ENCODE assay signal across 10 cellular contexts in genomic region chr17:58330544-58330996, GRCh38. TPM values are rescaled to one million over a fixed set of nuclear protein-coding genes. Genes with fewer than 3 reads are reported as not detected.
DNase-seq lines count a peak whose midpoint lies in the region; ATAC-seq, FAIRE-seq and TF ChIP-seq lines count a peak whose summit lies in the region.
"Had no signal": no experiment of that assay in that cellular context is flagged by ENCODE, and none has a peak within 500 bp of the region (broad histone marks: within the 10 kb centered on the region; RNA-seq: fewer than 3 reads in every experiment).

No MANE protein-coding gene starts in this region.

- H3K4me3 ChIP-seq in coronary artery (peak overlapping the region; percentile 61), small intestine (ENCODE audit: low read depth in 1 of 2, low read length in 2 of 2) (peak overlapping the region; percentile 52 to 67)
- H3K4me3 ChIP-seq: GM23248 had no signal

- peak overlapping the region; percentile 100 for H3K27ac Mint-ChIP-seq in T-helper 17 cell

- peak overlapping the region; percentile 100 for H3K4me3 Mint-ChIP-seq in T-helper 17 cell

- H3K27me3 Mint-ChIP-seq in T-helper 17 cell: no peaks in the 10 kb centered on the region

- no peaks in the 10 kb centered on the region for H3K4me1 ChIP-seq in small intestine (ENCODE audit: control insufficient read depth in 2 of 2, insufficient read depth in 1 of 2, low read depth in 1 of 2, low read length in 1 of 2)

- H3K27ac ChIP-seq in coronary artery (peak overlapping the region in 1 of 2 donors; percentile 80), small intestine (ENCODE audit: low read depth in 1 of 2, low read length in 1 of 2) (peak overlapping the region in 1 of 2 donors; percentile 76)
- H3K27ac ChIP-seq: GM23248 had no signal

- no peaks in the 10 kb centered on the region for H3K9me3 ChIP-seq in T-helper 17 cell (ENCODE audit: control insufficient read depth, low read length, poor library complexity, severe bottlenecking)
- H3K9me3 ChIP-seq in small intestine (ENCODE audit: control insufficient read depth, low read depth): no peaks in the 10 kb centered on the region

- peaks cover 27% of the 10 kb centered on the region for H3K36me3 Mint-ChIP-seq in T-helper 17 cell (ENCODE audit: low read depth)

- DNase-seq in GF-D8 (lab: John Stamatoyannopoulos, UW) (peak; percentile 60), T-helper 17 cell (no peak), coronary artery (ENCODE audit: low spot score) (no peak), small intestine (no peak), occipital lobe (lab: John Stamatoyannopoulos, UW) (no peak), SK-N-DZ (ENCODE audit: low spot score) (no peak)
- DNase-seq in effector CD8-positive, alpha-beta T cell (lab: John Stamatoyannopoulos, UW): no peak
- DNase-seq: GM23248 had no signal

- no peak for TF ChIP-seq CTCF in coronary artery (IDR thresholded peaks at IDR 0.05)

- peaks cover 69% of the 10 kb centered on the region for H3K4me1 Mint-ChIP-seq in T-helper 17 cell

- no peak for FAIRE-seq in small intestine (lab: Jason Lieb, UNC)
- FAIRE-seq: keratinocyte had no signal

- H3K36me3 ChIP-seq in small intestine (ENCODE audit: control insufficient read depth in 2 of 2, insufficient read depth in 2 of 2, low read length in 2 of 2): no peaks in the 10 kb centered on the region

- no peak for ATAC-seq in T-helper 17 cell
- no peak for ATAC-seq in HG03460 (IDR thresholded peaks at IDR 0.05; ENCODE audit: unreplicated experiment)

- 75 to 87% (median 78%) methylated on average over 10 of the region's 10 CpGs for WGBS in small intestine, 3 donors

- H3K27me3 ChIP-seq in small intestine (ENCODE audit: control insufficient read depth in 2 of 2, insufficient read depth in 2 of 2, low read length in 2 of 2): no peaks in the 10 kb centered on the region

RNA-seq across cellular contexts. Expression of gene TSPOAP1, which starts 2.0 kb away (rescaled TPM):
- 10 to 100 TPM; 30.5 to 32.8 TPM for total RNA-seq in T-helper 17 cell
- 1 to 10 TPM in 2 of 3 donors, under 1 TPM in 1; 0.89 to 3.1 (median 2.2) TPM for polyA plus RNA-seq in small intestine
- 30.1 TPM for total RNA-seq in occipital lobe
- polyA plus RNA-seq in SK-N-DZ (2014; cell fraction: cytosol; rRNA removed): 11.4 and 23.2 TPM in 2 replicates
- 65.5 and 69.6 TPM in 2 replicates for polyA plus RNA-seq in SK-N-DZ (2014; cell fraction: nucleus; rRNA removed)

RNA-seq across cellular contexts. Expression of gene SUPT4H1, which starts 21.4 kb away (rescaled TPM):
- total RNA-seq in T-helper 17 cell (10 to 100 TPM; 41.3 to 50.6 TPM), occipital lobe (28.4 TPM)
- polyA plus RNA-seq in small intestine: 10 to 100 TPM; 70.3 to 79.8 (median 79.6) TPM
- polyA plus RNA-seq in SK-N-DZ (2014; cell fraction: cytosol; rRNA removed): 215 and 376 TPM in 2 replicates
- 80.2 and 156 TPM in 2 replicates for polyA plus RNA-seq in SK-N-DZ (2014; cell fraction: nucleus; rRNA removed)

RNA-seq across cellular contexts. Expression of gene MPO, which starts 49.8 kb away (rescaled TPM):
- total RNA-seq in T-helper 17 cell: under 1 TPM in 1 of 2 donors, not detected in 1; 0.07 TPM
- polyA plus RNA-seq in small intestine: under 1 TPM in 1 of 3 donors, not detected in 2; 0.12 TPM
- not detected for total RNA-seq in occipital lobe
- polyA plus RNA-seq in SK-N-DZ (2014; cell fraction: cytosol; rRNA removed): 0.38 and 0.44 TPM in 2 replicates
- polyA plus RNA-seq in SK-N-DZ (2014; cell fraction: nucleus; rRNA removed): 0.33 and 0.51 TPM in 2 replicates
- total RNA-seq: GM23248 had no signal
- polyA plus RNA-seq: GM23248, keratinocyte had no signal
